Comparison of ENCODE assay signal across 8 cellular contexts in genomic region chr4:5460106-5460801, GRCh38.
DNase-seq lines count a peak whose midpoint lies in the region; ATAC-seq and TF ChIP-seq lines count a peak whose summit lies in the region.

No MANE protein-coding gene starts in this region.

- no peaks in the 10 kb centered on the region for H3K27me3 ChIP-seq in brain microvascular endothelial cell (replicated peaks)

- no peak overlapping the region for H3K4me3 ChIP-seq in brain microvascular endothelial cell (ENCODE audit: low read depth, low read length)

- no peaks in the 10 kb centered on the region for H3K36me3 ChIP-seq in brain microvascular endothelial cell (replicated peaks)

- H3K27ac ChIP-seq in brain microvascular endothelial cell: no peak overlapping the region

- TF ChIP-seq CTCF in brain microvascular endothelial cell (IDR thresholded peaks at IDR 0.05; ENCODE audit: low read depth, low read length, missing control alignments): peak; percentile 90

- in situ Hi-C loops in brain microvascular endothelial cell (cut with HindIII; ENCODE audit: low pct_ligation_motif_present, low sequenced_read_pairs): no loop called here

- ATAC-seq in left lobe of liver: peak; percentile 60
- ATAC-seq in GM18868 (IDR thresholded peaks at IDR 0.05; ENCODE audit: unreplicated experiment): no peak

- DNase-seq in DMS53 treated with DMSO at 0.1 percent for 48 hours (lab: John Stamatoyannopoulos, UW; ENCODE audit: unreplicated experiment): peak; percentile 43
- peak; percentile 28 for DNase-seq in HuH-7 (ENCODE audit: low spot score)
- DNase-seq in brain microvascular endothelial cell: peak; percentile 6
- DNase-seq in left lobe of liver (ENCODE audit: low spot score): no peak
- no peak for DNase-seq in GM19238 (ENCODE audit: insufficient read length, low spot score)
- DNase-seq in activated T-cell treated with anti-CD3 and anti-CD28 coated beads, Interleukin-2, amount 50 U/mL, for 1 hour: no peak
- DNase-seq in NCI-H2171 (lab: John Stamatoyannopoulos, UW): no peak

Comparison
In these comparisons a context has a peak if more than half of its experiments do, and no peak if none do; other contexts are left out.
1. DNase-seq: peak in DMS53 treated with DMSO at 0.1 percent for 48 hours (single experiment), HuH-7 (single experiment) and brain microvascular endothelial cell (single experiment); none in left lobe of liver (single experiment), GM19238 (single experiment), activated T-cell treated with anti-CD3 and anti-CD28 coated beads, Interleukin-2, amount 50 U/mL, for 1 hour (single experiment) and NCI-H2171 (single experiment).